ENCODE assay signal across 1 cellular context in genomic region chr3:105366302-105367062, GRCh38.
TF ChIP-seq lines count a peak whose summit lies in the region.

ALCAM (plus strand) TSS chr3:105366909.

TF ChIP-seq in SK-N-SH treated with all-trans-retinoic acid at 6 μM for 48 hours, 23 proteins besides CTCF, POLR2A, EP300 and RAD21 (continued from another document):
- no peak for TF ChIP-seq CSRNP3 (CRISPR knock-in tag; IDR thresholded peaks at IDR 0.05)
